8 cellular contexts compared by ENCODE assay signal in genomic region chr13:94435604-94436226, GRCh38. TPM values are rescaled to one million over a fixed set of nuclear protein-coding genes. Genes with fewer than 3 reads are reported as not detected.
DNase-seq lines count a peak whose midpoint lies in the region; ATAC-seq, FAIRE-seq and TF ChIP-seq lines count a peak whose summit lies in the region.

No MANE protein-coding gene starts in this region.

- no peak for TF ChIP-seq EP300 in GM12878 (IDR thresholded peaks at IDR 0.05; ENCODE audit: borderline replicate concordance in 1 of 2, control insufficient read depth in 1 of 2, low read depth in 2 of 2, low read length in 2 of 2)

- no peak overlapping the region for H2AFZ ChIP-seq in GM12878 (ENCODE audit: control insufficient read depth, low read depth, low read length)

- POLR2A ChIA-PET in GM12878 (lab: Charles Lee) = interaction anchor here (1.6 kb wide), 1 partner anchor 182 kb away, joined by 9 read pairs; no protein-coding TSS in a partner anchor

- H3K4me3 ChIP-seq in GM12878 (no peak overlapping the region), thoracic aorta (no peak overlapping the region)

- no peaks in the 10 kb centered on the region for H3K4me1 ChIP-seq in GM12878 (ENCODE audit: control insufficient read depth, insufficient read depth, low read length)
- no peaks in the 10 kb centered on the region for H3K4me1 ChIP-seq in thoracic aorta (ENCODE audit: control insufficient read depth in 1 of 2, low read depth in 2 of 2)

- RAD21 ChIA-PET in GM12878 (lab: Charles Lee; ENCODE audit: unreplicated experiment) = interaction anchor here (0.6 to 6.5 kb wide), 8 partner anchors 20 to 969 kb away, joined by 3 to 111 read pairs (median 4); no protein-coding TSS in a partner anchor

- BruUV-seq in GM12878 (replicated peaks; lab: Mats Ljungman, UMichigan) = no TSS peak

- peak; percentile 63 for ATAC-seq in HG03342 (IDR thresholded peaks at IDR 0.05; ENCODE audit: unreplicated experiment)
- peak; percentile 83 for ATAC-seq in GM12878
- no peak for ATAC-seq in thoracic aorta (ENCODE audit: insufficient number of reproducible peaks, low FRiP score, low read depth)

- no peaks in the 10 kb centered on the region for H3K79me2 ChIP-seq in GM12878 (ENCODE audit: control insufficient read depth, insufficient read depth, low read length)

- CTCF ChIA-PET in GM12878 (lab: Yijun Ruan, JAX) = interaction anchor here (0.7 to 11.7 kb wide), 15 partner anchors 10 to 969 kb away, joined by 3 to 288 read pairs (median 5); no protein-coding TSS in a partner anchor

- SMC1A ChIA-PET in GM12878 (lab: Charles Lee; ENCODE audit: uncharacterized antibody, unreplicated experiment) = interaction anchor here (0.7 to 7.7 kb wide), 6 partner anchors 11 to 182 kb away, joined by 3 to 153 read pairs (median 4); partner anchors contain the start of gene TGDS

- H3K36me3 ChIP-seq in GM12878 (ENCODE audit: control insufficient read depth in 2 of 2, insufficient read depth in 2 of 2, low read length in 1 of 2) (no peaks in the 10 kb centered on the region), thoracic aorta (no peaks in the 10 kb centered on the region)

- H3K9me3 ChIP-seq in GM12878 (replicated peaks; ENCODE audit: control insufficient read depth, insufficient read depth, low read length) = no peaks in the 10 kb centered on the region
- no peaks in the 10 kb centered on the region for H3K9me3 ChIP-seq in thoracic aorta

- in situ Hi-C loops in GM13976 (cut with MboI; ENCODE audit: low sequenced_read_pairs, unreplicated experiment) (no loop called here), GM12878 (cut with MboI) (loop anchor here (5.0 to 25.0 kb wide), 2 partner anchors 177 to 977 kb away; no protein-coding TSS in a partner anchor)

- TF ChIP-seq POLR2A in GM12878 (IDR thresholded peaks at IDR 0.05; ENCODE audit: low read depth, low read length) = no peak

- 21% methylated on average over 4 of the region's 4 CpGs for WGBS in GM12878 (ENCODE audit: insufficient coverage, insufficient replicate concordance, low lambda C conversion rate, missing lambda C conversion rate)

- no peak overlapping the region for H3K4me2 ChIP-seq in GM12878 (ENCODE audit: control insufficient read depth, insufficient read depth)

- DNase-seq in AG08396 (ENCODE audit: low spot score) (peak; percentile 39), GM13976 (ENCODE audit: low spot score) (peak; percentile 41), NCI-H460 (ENCODE audit: extremely low read depth, low read depth) (peak; percentile 37), GM12878 (ENCODE audit: low read depth, low spot score) (no peak), iris pigment epithelial cell (ENCODE audit: low read depth) (peak; percentile 43), thoracic aorta (ENCODE audit: low spot score) (no peak)
- DNase-seq in effector CD8-positive, alpha-beta T cell (lab: John Stamatoyannopoulos, UW) = no peak

- TF ChIP-seq CTCF in GM13976 (IDR thresholded peaks at IDR 0.05; ENCODE audit: borderline replicate concordance, control extremely low read depth, extremely low read depth, insufficient read depth, missing control alignments) (peak; percentile 21), GM12878 (IDR thresholded peaks at IDR 0.05 in 2 of 3, conservative IDR thresholded peaks at IDR 0.05 in 1 of 3; ENCODE audit: control insufficient read depth in 2 of 3, extremely low read depth in 1 of 3, insufficient read depth in 1 of 3, low read depth in 3 of 3, low read length in 3 of 3) (peak; percentile 44 to 62 (median 49); a peak in 4 of 6 replicates), thoracic aorta (IDR thresholded peaks at IDR 0.05) (peak; percentile 42)

- peak; percentile 79 for TF ChIP-seq RAD21 in GM12878 (IDR thresholded peaks at IDR 0.05; ENCODE audit: insufficient read depth, low read depth, low read length)

- no peak overlapping the region for H3K9ac ChIP-seq in GM12878 (ENCODE audit: control insufficient read depth, insufficient read depth, low read length)

- H3K27me3 ChIP-seq in GM12878 (replicated peaks in 1 of 2; ENCODE audit: control insufficient read depth in 2 of 2, insufficient read depth in 2 of 2, low read length in 1 of 2) (no peaks in the 10 kb centered on the region; a peak in 1 of 4 replicates), thoracic aorta (replicated peaks; ENCODE audit: insufficient read depth) (no peaks in the 10 kb centered on the region)

- no peaks in the 10 kb centered on the region for H4K20me1 ChIP-seq in GM12878 (ENCODE audit: control insufficient read depth, insufficient read depth)

- intact Hi-C loops in GM12878 (cut with micrococcal nuclease; ENCODE audit: unreplicated experiment) = loop anchor here (1.0 kb wide), 1 partner anchor 182 kb away; no protein-coding TSS in a partner anchor

- no peak for FAIRE-seq in GM12878 (lab: Jason Lieb, UNC)

- no peak overlapping the region for H3K27ac ChIP-seq in GM12878 (ENCODE audit: control insufficient read depth, insufficient read depth)
- no peak overlapping the region for H3K27ac ChIP-seq in thoracic aorta

TF ChIP-seq in GM12878, 131 proteins besides CTCF, POLR2A, EP300 and RAD21:
- no peak for TF ChIP-seq ZNF384 (IDR thresholded peaks at IDR 0.05; ENCODE audit: borderline replicate concordance, low read depth, low read length)
- TF ChIP-seq HDGF (IDR thresholded peaks at IDR 0.05) = no peak
- TF ChIP-seq SMC3 (IDR thresholded peaks at IDR 0.05; ENCODE audit: borderline replicate concordance, low read length) = peak; percentile 68; the same call in 1 of the 2 replicates
- TF ChIP-seq ELK1 (IDR thresholded peaks at IDR 0.05; ENCODE audit: low read depth, low read length) = no peak
- TF ChIP-seq MEF2B (IDR thresholded peaks at IDR 0.05; ENCODE audit: partially characterized antibody, poor library complexity, severe bottlenecking) = no peak
- no peak for TF ChIP-seq PML (IDR thresholded peaks at IDR 0.05; ENCODE audit: low read length)
- TF ChIP-seq BCL11A (IDR thresholded peaks at IDR 0.05; ENCODE audit: low read depth, low read length) = no peak
- TF ChIP-seq HDAC6 (IDR thresholded peaks at IDR 0.05; ENCODE audit: unreplicated experiment) = no peak

RNA-seq across cellular contexts. Expression of gene DCT, which starts 43.8 kb away (rescaled TPM):
- not detected in 2 replicates for total RNA-seq in NCI-H460 (2014; rRNA removed; shearing (Covaris generic))
- 0.48 TPM in 1 of 2 replicates, not detected in the other for polyA plus RNA-seq in NCI-H460 (2014; cell fraction: nucleus; rRNA removed)
- 0.49 and 0.56 TPM in 2 replicates for total RNA-seq in GM12878 (2013; cell fraction: nucleolus; rRNA removed)
- total RNA-seq in GM12878 (2014; rRNA removed) = not detected in 2 replicates
- total RNA-seq in GM12878 (2014; rRNA removed; fragmentation: Illumina TruSeq; extraction: Trizol) = not detected in 2 replicates
- total RNA-seq in GM12878 (2021) = not detected in 2 replicates
- not detected for polyA plus RNA-seq in GM12878 (2011; ENCODE audit: low read depth)
- polyA plus RNA-seq in GM12878 (2011; rRNA removed) = 0.17 and 0.29 TPM in 2 replicates
- polyA plus RNA-seq in GM12878 (2011; cell fraction: cytosol; rRNA removed) = 0.07 and 0.08 TPM in 2 replicates
- 0.36 and 0.50 TPM in 2 replicates for polyA plus RNA-seq in GM12878 (2011; cell fraction: nucleus; rRNA removed)
- polyA plus RNA-seq in GM12878 (2012) = 0.04 TPM in 2 replicates
- 0.04 and 0.27 TPM in 2 replicates for polyA plus RNA-seq in GM12878 (2014; fragmentation: Illumina TruSeq; extraction: Trizol)
- not detected for polyA plus RNA-seq in GM12878 (2014; fragmentation: Nextera tagmentation; extraction: Ambion mirVana)
- not detected in 2 replicates for polyA plus RNA-seq in GM12878 (2014; rRNA removed)
- polyA plus RNA-seq in GM12878 (2016; fragmentation: Nextera tagmentation; extraction: Ambion mirVana) = not detected
- 0.15 and 0.22 TPM in 2 replicates for polyA minus RNA-seq in GM12878 (2011; rRNA and poly(A)+ RNA removed)
- polyA minus RNA-seq in GM12878 (2011; cell fraction: cytosol; rRNA and poly(A)+ RNA removed) = not detected in 2 replicates
- polyA minus RNA-seq in GM12878 (2011; cell fraction: nucleus; rRNA and poly(A)+ RNA removed) = 0.48 TPM in 1 of 2 replicates, not detected in the other
- total RNA-seq in thoracic aorta = under 1 TPM in 1 of 2 donors, not detected in 1; 0.27 TPM

Comparison
In these comparisons a context has a peak if more than half of its experiments do, and no peak if none do; other contexts are left out.
1. DNase-seq: peak in AG08396 (single experiment), GM13976 (single experiment), NCI-H460 (single experiment) and iris pigment epithelial cell (single experiment); none in GM12878 (single experiment), thoracic aorta (single experiment) and effector CD8-positive, alpha-beta T cell (single experiment).
2. Peak in every context shown above with its lines, with median percentiles within 50 percentile points of each other: CTCF ChIP-seq.